1 cellular context compared by ENCODE assay signal in the genomic region with DNA sequence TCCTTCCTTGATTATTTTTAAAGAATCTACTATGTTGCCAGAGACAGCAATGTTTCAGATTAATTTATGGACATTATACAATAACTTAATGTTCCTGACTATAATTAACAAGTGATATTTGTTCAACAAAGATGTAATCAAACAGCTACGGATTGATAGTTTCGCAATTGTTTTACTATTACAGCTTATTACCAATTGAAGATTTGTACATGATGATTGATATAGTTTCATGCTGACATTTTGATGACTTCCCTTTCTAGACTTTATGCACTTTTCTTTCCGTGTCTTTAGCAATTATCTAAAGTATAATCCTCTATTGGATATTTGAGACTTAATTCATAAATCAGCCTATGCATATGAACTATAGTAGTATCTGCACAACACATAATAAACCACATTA.
TF ChIP-seq lines count a peak whose summit lies in the region.

No MANE protein-coding gene starts in this region.

TF ChIP-seq in HepG2, 621 proteins besides CTCF, POLR2A, EP300 and RAD21 (continued from another document):
- TF ChIP-seq, protein P1, sequence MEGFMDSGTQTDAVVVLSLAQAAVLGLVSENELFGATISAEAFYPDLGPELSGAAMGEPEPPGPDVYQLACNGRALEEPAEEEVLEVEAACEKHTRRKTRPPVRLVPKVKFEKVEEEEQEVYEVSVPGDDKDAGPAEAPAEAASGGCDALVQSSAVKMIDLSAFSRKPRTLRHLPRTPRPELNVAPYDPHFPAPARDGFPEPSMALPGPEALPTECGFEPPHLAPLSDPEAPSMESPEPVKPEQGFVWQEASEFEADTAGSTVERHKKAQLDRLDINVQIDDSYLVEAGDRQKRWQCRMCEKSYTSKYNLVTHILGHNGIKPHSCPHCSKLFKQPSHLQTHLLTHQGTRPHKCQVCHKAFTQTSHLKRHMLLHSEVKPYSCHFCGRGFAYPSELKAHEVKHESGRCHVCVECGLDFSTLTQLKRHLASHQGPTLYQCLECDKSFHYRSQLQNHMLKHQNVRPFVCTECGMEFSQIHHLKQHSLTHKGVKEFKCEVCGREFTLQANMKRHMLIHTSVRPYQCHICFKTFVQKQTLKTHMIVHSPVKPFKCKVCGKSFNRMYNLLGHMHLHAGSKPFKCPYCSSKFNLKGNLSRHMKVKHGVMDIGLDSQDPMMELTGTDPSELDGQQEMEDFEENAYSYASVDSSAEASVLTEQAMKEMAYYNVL (CRISPR knock-in tag; IDR thresholded peaks at IDR 0.05; ENCODE audit: borderline replicate concordance): no peak
- no peak for TF ChIP-seq ZNF12 (CRISPR knock-in tag; IDR thresholded peaks at IDR 0.05)
- peak; percentile 75 for TF ChIP-seq RBFOX2 (IDR thresholded peaks at IDR 0.05; ENCODE audit: low read depth, low read length)
- TF ChIP-seq ZC3H13 (CRISPR knock-in tag; IDR thresholded peaks at IDR 0.05): no peak
- TF ChIP-seq, protein P2, sequence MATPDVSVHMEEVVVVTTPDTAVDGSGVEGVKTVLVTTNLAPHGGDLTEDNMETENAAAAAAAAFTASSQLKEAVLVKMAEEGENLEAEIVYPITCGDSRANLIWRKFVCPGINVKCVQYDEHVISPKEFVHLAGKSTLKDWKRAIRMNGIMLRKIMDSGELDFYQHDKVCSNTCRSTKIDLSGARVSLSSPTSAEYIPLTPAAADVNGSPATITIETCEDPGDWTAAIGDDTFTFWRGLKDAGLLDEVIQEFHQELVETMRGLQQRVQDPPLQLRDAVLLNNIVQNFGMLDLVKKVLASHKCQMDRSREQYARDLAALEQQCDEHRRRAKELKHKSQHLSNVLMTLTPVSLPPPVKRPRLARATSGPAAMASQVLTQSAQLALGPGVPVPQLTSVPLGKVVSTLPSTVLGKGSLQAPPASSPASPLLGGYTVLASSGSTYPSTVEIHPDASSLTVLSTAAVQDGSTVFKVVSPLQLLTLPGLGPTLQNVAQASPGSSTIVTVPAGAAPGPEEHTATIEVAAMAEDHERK (CRISPR knock-in tag; IDR thresholded peaks at IDR 0.05; ENCODE audit: low read depth): no peak
- no peak for TF ChIP-seq ARID4A (CRISPR knock-in tag; IDR thresholded peaks at IDR 0.05; ENCODE audit: borderline replicate concordance)
- TF ChIP-seq ZNF878 (CRISPR knock-in tag; IDR thresholded peaks at IDR 0.05): no peak
- no peak for TF ChIP-seq MEIS1 (CRISPR knock-in tag; IDR thresholded peaks at IDR 0.05; ENCODE audit: borderline replicate concordance)
- TF ChIP-seq ZNF317 (CRISPR knock-in tag; IDR thresholded peaks at IDR 0.05): no peak
- TF ChIP-seq CREM (IDR thresholded peaks at IDR 0.05): no peak
- no peak for TF ChIP-seq CREM (CRISPR knock-in tag; IDR thresholded peaks at IDR 0.05)
- no peak for TF ChIP-seq ZNF83 (CRISPR knock-in tag; IDR thresholded peaks at IDR 0.05; ENCODE audit: borderline replicate concordance)
- TF ChIP-seq AGO2 (optimal IDR thresholded peaks at IDR 0.05; ENCODE audit: low read depth, low read length): peak; percentile 66
